Comparison of ENCODE assay signal across 23 cellular contexts in genomic region chr1:28044399-28044798, GRCh38.
"Had no signal": no experiment of that assay in that cellular context is flagged by ENCODE, and none has a peak within 500 bp of the region (broad histone marks: within the 10 kb centered on the region; RNA-seq: fewer than 3 reads in every experiment).

No MANE protein-coding gene starts in this region.

- H3K79me2 ChIP-seq: parathyroid adenoma had no signal

- H3K9ac ChIP-seq: parathyroid adenoma had no signal

- FAIRE-seq: keratinocyte, urothelium cell line had no signal

- H3K4me1 ChIP-seq: lower lobe of right lung, parathyroid adenoma, right atrium auricular region, suprapubic skin, tibial artery, upper lobe of right lung had no signal

- DNase-seq: head of caudate nucleus; hippocampal formation; kidney glomerular epithelial cell; left colon; left lung; lower lobe of right lung; mammary epithelial cell; mesenchymal stem cell; naive thymus-derived CD8-positive, alpha-beta T cell; nucleus accumbens; stimulated activated CD4-positive, alpha-beta T cell treated with anti-CD3 and anti-CD28 coated beads, Interleukin-4, amount 100 ng/mL, for 24 hours; stimulated activated naive CD4-positive, alpha-beta T cell; tibial artery; upper lobe of right lung had no signal

- H3K4me3 ChIP-seq: left lung, lower lobe of right lung, right atrium auricular region, skin epidermis, suprapubic skin, thoracic aorta, tibial artery, upper lobe of right lung had no signal

- H2AFZ ChIP-seq: parathyroid adenoma had no signal

- H3K27me3 ChIP-seq: left lung, right atrium auricular region, suprapubic skin, tibial artery, upper lobe of right lung had no signal

- H3K27ac ChIP-seq: left lung, lower lobe of right lung, parathyroid adenoma, right atrium auricular region, skin epidermis, suprapubic skin, thoracic aorta, tibial artery, upper lobe of right lung had no signal

- H3K9me3 ChIP-seq: left lung, lower lobe of right lung, right atrium auricular region, suprapubic skin, thoracic aorta, tibial artery, upper lobe of right lung had no signal

- ATAC-seq: left colon; left lung; lower lobe of right lung; naive thymus-derived CD8-positive, alpha-beta T cell; sciatic nerve; stimulated activated effector memory CD8-positive, alpha-beta T cell treated with anti-CD3 and anti-CD28 coated beads, Interleukin-12 subunit alpha, Interleukin-12 subunit beta, amount 100 ng/mL, for 72 hours; upper lobe of right lung had no signal
